Comparison of ENCODE assay signal across 1 cellular context in genomic region chr5:127758884-127759283, GRCh38.
TF ChIP-seq lines count a peak whose summit lies in the region.

No MANE protein-coding gene starts in this region.

TF ChIP-seq in HepG2, 621 proteins besides CTCF, POLR2A, EP300 and RAD21:
- TF ChIP-seq KLF13 (CRISPR knock-in tag; IDR thresholded peaks at IDR 0.05), result no peak
- no peak for TF ChIP-seq KLF12 (CRISPR knock-in tag; IDR thresholded peaks at IDR 0.05; ENCODE audit: borderline replicate concordance)
